8 cellular contexts compared by ENCODE assay signal in the genomic region with DNA sequence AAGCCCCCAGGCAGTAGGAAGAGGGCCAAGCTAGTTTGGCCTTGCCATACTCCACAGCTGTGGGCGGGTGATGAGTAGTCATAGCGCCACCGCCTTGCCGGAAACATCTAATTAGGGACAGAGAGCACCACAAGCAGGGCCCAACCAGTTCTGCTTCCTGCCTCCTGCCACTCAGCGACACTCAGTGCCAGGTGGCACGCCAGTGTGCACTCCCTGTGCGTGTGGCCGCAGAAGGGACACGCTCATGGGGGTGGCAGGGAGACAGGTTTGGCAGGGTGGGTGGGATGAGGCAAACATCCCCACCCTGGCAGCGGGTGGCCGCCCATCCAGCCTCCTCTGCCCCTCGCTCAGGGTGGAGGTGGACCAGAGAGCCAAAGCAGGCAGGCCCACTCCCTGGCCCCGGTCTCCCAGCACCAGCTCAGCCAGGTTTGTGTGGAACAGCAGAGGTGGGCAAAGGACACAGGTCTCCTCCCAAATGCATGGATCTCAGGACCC. TPM values are rescaled to one million over a fixed set of nuclear protein-coding genes. Genes with fewer than 3 reads are reported as not detected.
DNase-seq lines count a peak whose midpoint lies in the region; ATAC-seq and TF ChIP-seq lines count a peak whose summit lies in the region.

No MANE protein-coding gene starts in this region.

- H3K9ac ChIP-seq in endodermal cell (ENCODE audit: extremely low read depth, low read length, poor library complexity, severe bottlenecking): no peak overlapping the region

- H3K4me1 ChIP-seq in endodermal cell (ENCODE audit: control insufficient read depth, insufficient read depth, low read length): peaks cover 18% of the 10 kb centered on the region

- H3K27ac ChIP-seq in endodermal cell (ENCODE audit: low read depth, low read length): no peak overlapping the region

- H3K27me3 ChIP-seq in endodermal cell (ENCODE audit: control insufficient read depth, insufficient read depth, low read length, poor library complexity, severe bottlenecking): peaks cover 22% of the 10 kb centered on the region

- no peaks in the 10 kb centered on the region for H3K9me3 ChIP-seq in endodermal cell (ENCODE audit: control insufficient read depth, low read length)

- H3K27me3 Mint-ChIP-seq in endodermal cell (ENCODE audit: insufficient read depth): peaks cover 19% of the 10 kb centered on the region

- H3K9me3 Mint-ChIP-seq in endodermal cell: no peaks in the 10 kb centered on the region

- 95 to 98% methylated on average over 6 to 13 of the region's 13 CpGs for WGBS in endodermal cell (ENCODE audit: insufficient coverage in 1 of 2, insufficient read length in 1 of 2), 2 experiments

- H3K4me3 ChIP-seq in endodermal cell (ENCODE audit: low read length): no peak overlapping the region

- H3K4me1 Mint-ChIP-seq in endodermal cell: peaks cover 24% of the 10 kb centered on the region

- H3K27ac Mint-ChIP-seq in endodermal cell: no peak overlapping the region

- ATAC-seq in GM19395 (IDR thresholded peaks at IDR 0.05; ENCODE audit: unreplicated experiment): peak; percentile 82

- peaks cover 6% of the 10 kb centered on the region for H3K36me3 Mint-ChIP-seq in endodermal cell (ENCODE audit: low read depth)

- no peak overlapping the region for H3K4me3 Mint-ChIP-seq in endodermal cell

- DNase-seq in DMS153 (lab: John Stamatoyannopoulos, UW): peak; percentile 72
- DNase-seq in NAMALWA (ENCODE audit: low spot score): peak; percentile 76
- DNase-seq in activated T-helper 1 cell treated with Interleukin-2 at 50 U/mL for 16 hours (ENCODE audit: low read depth): peak; percentile 34
- peak; percentile 52 to 71 (median 56) for DNase-seq in stimulated activated CD4-positive, alpha-beta T cell treated with anti-CD3 and anti-CD28 coated beads, Interleukin-12 subunit alpha, Interleukin-12 subunit beta, amount 100 ng/mL, for 48 hours (ENCODE audit: low read depth in 2 of 3, low spot score in 1 of 3)
- DNase-seq in occipital lobe (lab: John Stamatoyannopoulos, UW): no peak
- DNase-seq in endodermal cell: no peak
- DNase-seq in D341Med (ENCODE audit: low spot score): no peak

- no peaks in the 10 kb centered on the region for H3K36me3 ChIP-seq in endodermal cell (ENCODE audit: control insufficient read depth, insufficient read depth, low read length)

- no peak for TF ChIP-seq CTCF in endodermal cell (conservative IDR thresholded peaks at IDR 0.05)

RNA-seq across cellular contexts. Expression of a gene that starts 4.9 kb away (rescaled TPM):
- total RNA-seq in occipital lobe (not detected), endodermal cell (1 to 10 TPM; 3.4 to 5.5 TPM)
- polyA plus RNA-seq in endodermal cell (2013, experiment 1 of 2): 1.0 TPM
- 0.75 TPM for polyA plus RNA-seq in endodermal cell (2013, experiment 2 of 2)

RNA-seq across cellular contexts. Expression of a gene that starts 11.0 kb away (rescaled TPM):
- total RNA-seq in occipital lobe: 4.7 TPM
- total RNA-seq in endodermal cell: 10 to 100 TPM; 17.8 to 29.9 TPM
- polyA plus RNA-seq in endodermal cell (2013, experiment 1 of 2): 6.1 TPM
- polyA plus RNA-seq in endodermal cell (2013, experiment 2 of 2): 6.2 TPM

RNA-seq across cellular contexts. Expression of a gene that starts 42.0 kb away (rescaled TPM):
- total RNA-seq in occipital lobe (7.3 TPM), endodermal cell (1 to 10 TPM; 1.5 to 4.3 TPM)
- 3.7 TPM for polyA plus RNA-seq in endodermal cell (2013, experiment 1 of 2)
- polyA plus RNA-seq in endodermal cell (2013, experiment 2 of 2): 1.9 TPM

Comparison
In these comparisons a context has a peak if more than half of its experiments do, and no peak if none do; other contexts are left out.
1. DNase-seq: peak in DMS153 (single experiment), NAMALWA (single experiment), activated T-helper 1 cell treated with Interleukin-2 at 50 U/mL for 16 hours (single experiment) and stimulated activated CD4-positive, alpha-beta T cell treated with anti-CD3 and anti-CD28 coated beads, Interleukin-12 subunit alpha, Interleukin-12 subunit beta, amount 100 ng/mL, for 48 hours (3 of 3); none in occipital lobe (single experiment), endodermal cell (single experiment) and D341Med (single experiment).